8 cellular contexts compared by ENCODE assay signal in the genomic region with DNA sequence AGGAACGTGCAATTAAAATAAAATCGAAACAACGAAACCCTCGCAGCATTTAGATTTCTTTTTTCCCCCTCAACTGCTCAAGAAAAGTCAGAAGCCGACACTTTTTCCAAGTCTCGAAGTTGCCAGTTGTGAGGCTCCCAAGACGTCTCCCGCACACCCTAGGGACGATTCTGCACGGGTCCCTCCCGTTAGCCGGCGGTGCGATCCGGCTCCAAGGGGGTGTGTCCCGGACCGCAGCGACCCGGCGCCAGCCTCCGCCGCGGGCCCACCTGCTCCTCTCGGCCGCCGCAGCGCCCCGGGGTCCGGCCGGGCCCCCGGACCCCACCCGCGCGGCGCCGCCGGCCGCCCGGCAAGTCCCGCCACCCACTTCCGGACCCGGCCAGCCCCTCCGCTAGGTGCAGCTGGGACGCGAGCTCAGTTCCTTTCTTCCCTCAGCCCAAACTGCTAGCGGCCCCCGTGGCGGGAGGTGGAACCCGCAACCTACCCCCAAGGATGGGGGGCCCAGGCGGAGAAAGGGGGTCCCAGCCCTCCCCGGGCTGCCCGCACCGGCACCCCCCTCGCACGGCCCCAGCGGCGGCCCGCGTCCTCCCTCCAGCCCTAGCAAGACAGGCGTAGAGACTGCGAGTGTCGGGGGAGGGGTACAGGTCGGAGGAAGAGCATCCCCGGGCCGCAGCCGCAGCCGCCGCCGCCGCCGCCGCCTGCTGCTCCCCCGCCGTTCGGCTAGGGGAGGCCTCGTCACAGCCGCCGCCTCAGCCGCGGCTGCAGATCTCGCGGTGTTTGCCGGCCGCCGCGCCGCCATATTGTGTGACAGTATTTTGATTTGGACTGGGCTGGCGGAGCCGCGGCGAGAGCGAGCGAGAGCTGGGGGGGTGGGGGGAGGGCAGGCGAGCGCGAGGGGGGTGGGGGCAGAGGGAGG. TPM values are rescaled to one million over a fixed set of nuclear protein-coding genes. Genes with fewer than 3 reads are reported as not detected.
DNase-seq lines count a peak whose midpoint lies in the region; ATAC-seq and TF ChIP-seq lines count a peak whose summit lies in the region.

No MANE protein-coding gene starts in this region.

- intact Hi-C loops in activated CD8-positive, alpha-beta T cell treated with anti-CD3 and anti-CD28 coated beads for 36 hours (cut with micrococcal nuclease) = loop anchor here (5.0 kb wide), 2 partner anchors 45 to 235 kb away; no protein-coding TSS in a partner anchor

- DNase-seq in CD4-positive, CD25-positive, alpha-beta regulatory T cell = peak; percentile 86 to 97 (median 91)
- DNase-seq in NCI-H774 (lab: John Stamatoyannopoulos, UW) (peak; percentile 88), lung microvascular endothelial cell (ENCODE audit: low read depth in 2 of 2) (peak; percentile 93 to 94)
- DNase-seq in activated CD8-positive, alpha-beta T cell treated with anti-CD3 and anti-CD28 coated beads for 36 hours = peak; percentile 91
- DNase-seq in stimulated activated CD4-positive, alpha-beta T cell treated with anti-CD3 and anti-CD28 coated beads, TNF-alpha, amount 100 ng/mL, for 4 hours (ENCODE audit: low read depth in 3 of 3) = peak; percentile 64 to 84 (median 81)

- H3K36me3 ChIP-seq in CD4-positive, CD25-positive, alpha-beta regulatory T cell (ENCODE audit: control insufficient read depth, insufficient read depth, low read length) = no peaks in the 10 kb centered on the region
- H3K36me3 ChIP-seq in ectodermal cell (ENCODE audit: control insufficient read depth, insufficient read depth, low read length) = no peaks in the 10 kb centered on the region

- H3K9me3 Mint-ChIP-seq in CD4-positive, CD25-positive, alpha-beta regulatory T cell = peaks cover 0 to 3% (median 0%) of the 10 kb centered on the region in 7 donors
- H3K9me3 Mint-ChIP-seq in activated CD8-positive, alpha-beta T cell treated with anti-CD3 and anti-CD28 coated beads for 36 hours = no peaks in the 10 kb centered on the region

- H3K4me3 ChIP-seq in CD4-positive, CD25-positive, alpha-beta regulatory T cell (ENCODE audit: low read depth, low read length) = peak overlapping the region; percentile 88
- peak overlapping the region; percentile 87 for H3K4me3 ChIP-seq in ectodermal cell (ENCODE audit: insufficient read depth, low read depth, low read length)

- H3K27ac ChIP-seq in CD4-positive, CD25-positive, alpha-beta regulatory T cell (ENCODE audit: insufficient read depth, low read length, poor library complexity, severe bottlenecking) = peak overlapping the region; percentile 94
- H3K27ac ChIP-seq in ectodermal cell (ENCODE audit: insufficient read depth, low read depth, low read length, poor library complexity, severe bottlenecking) = peak overlapping the region; percentile 96

- POLR2A ChIA-PET in activated CD8-positive, alpha-beta T cell treated with anti-CD3 and anti-CD28 coated beads for 36 hours (lab: Charles Lee) = interaction anchor here (0.5 to 5.2 kb wide), 25 partner anchors 18 to 1008 kb away, joined by 3 to 18 read pairs (median 3); partner anchors contain the start of gene PPIL4

- no peaks in the 10 kb centered on the region for H3K36me3 Mint-ChIP-seq in CD4-positive, CD25-positive, alpha-beta regulatory T cell
- peaks cover 22% of the 10 kb centered on the region for H3K36me3 Mint-ChIP-seq in activated CD8-positive, alpha-beta T cell treated with anti-CD3 and anti-CD28 coated beads for 36 hours (ENCODE audit: low read depth)

- CTCF ChIA-PET in activated CD8-positive, alpha-beta T cell treated with anti-CD3 and anti-CD28 coated beads for 36 hours (lab: Charles Lee) = interaction anchor here (1.0 to 1.5 kb wide), 7 partner anchors 8 to 234 kb away, joined by 3 to 5 read pairs (median 3); no protein-coding TSS in a partner anchor

- ATAC-seq in CD4-positive, CD25-positive, alpha-beta regulatory T cell (ENCODE audit: low read depth in 2 of 2) = peak; percentile 78 to 82
- ATAC-seq in GM19395 (IDR thresholded peaks at IDR 0.05; ENCODE audit: unreplicated experiment) (peak; percentile 79), HG03521 (IDR thresholded peaks at IDR 0.05; ENCODE audit: unreplicated experiment) (peak; percentile 78)
- peak; percentile 60 for ATAC-seq in activated CD8-positive, alpha-beta T cell treated with anti-CD3 and anti-CD28 coated beads for 36 hours

- no peaks in the 10 kb centered on the region for H3K9me3 ChIP-seq in CD4-positive, CD25-positive, alpha-beta regulatory T cell (ENCODE audit: control insufficient read depth in 2 of 2, low read length in 2 of 2)
- no peaks in the 10 kb centered on the region for H3K9me3 ChIP-seq in ectodermal cell (ENCODE audit: control insufficient read depth, low read length)

- no peak for TF ChIP-seq CTCF in activated CD8-positive, alpha-beta T cell treated with anti-CD3 and anti-CD28 coated beads for 36 hours (IDR thresholded peaks at IDR 0.05)

- 0 to 1% methylated on average over 82 to 90 of the region's 96 CpGs for WGBS in ectodermal cell, 2 experiments

- H3K27me3 Mint-ChIP-seq in CD4-positive, CD25-positive, alpha-beta regulatory T cell = no peaks in the 10 kb centered on the region
- no peaks in the 10 kb centered on the region for H3K27me3 Mint-ChIP-seq in activated CD8-positive, alpha-beta T cell treated with anti-CD3 and anti-CD28 coated beads for 36 hours

- H3K4me3 Mint-ChIP-seq in CD4-positive, CD25-positive, alpha-beta regulatory T cell = peak overlapping the region; percentile 84 to 93 (median 86)
- peak overlapping the region; percentile 93 for H3K4me3 Mint-ChIP-seq in activated CD8-positive, alpha-beta T cell treated with anti-CD3 and anti-CD28 coated beads for 36 hours

- peaks cover 43% of the 10 kb centered on the region for H3K4me1 ChIP-seq in CD4-positive, CD25-positive, alpha-beta regulatory T cell (ENCODE audit: control insufficient read depth, insufficient read depth, low read length, poor library complexity, severe bottlenecking)
- H3K4me1 ChIP-seq in ectodermal cell (ENCODE audit: control insufficient read depth, insufficient read depth, low read length) = peaks cover 3% of the 10 kb centered on the region

- H3K27ac Mint-ChIP-seq in CD4-positive, CD25-positive, alpha-beta regulatory T cell = peak overlapping the region; percentile 70 to 80 (median 71)
- H3K27ac Mint-ChIP-seq in activated CD8-positive, alpha-beta T cell treated with anti-CD3 and anti-CD28 coated beads for 36 hours = peak overlapping the region; percentile 98

- peaks cover 8 to 42% (median 22%) of the 10 kb centered on the region in 4 donors for H3K4me1 Mint-ChIP-seq in CD4-positive, CD25-positive, alpha-beta regulatory T cell
- peaks cover 26% of the 10 kb centered on the region for H3K4me1 Mint-ChIP-seq in activated CD8-positive, alpha-beta T cell treated with anti-CD3 and anti-CD28 coated beads for 36 hours (ENCODE audit: low read depth)

- H3K27me3 ChIP-seq in CD4-positive, CD25-positive, alpha-beta regulatory T cell (ENCODE audit: control insufficient read depth, insufficient read depth, low read length) = no peaks in the 10 kb centered on the region
- no peaks in the 10 kb centered on the region for H3K27me3 ChIP-seq in ectodermal cell (ENCODE audit: control insufficient read depth, insufficient read depth, low read length, poor library complexity, severe bottlenecking)

RNA-seq across cellular contexts. Expression of gene TAB2, which starts 0.5 kb away (rescaled TPM):
- 180 TPM for total RNA-seq in CD4-positive, CD25-positive, alpha-beta regulatory T cell
- 10 to 100 TPM; 21.6 to 26.8 (median 22.0) TPM for polyA plus RNA-seq in CD4-positive, CD25-positive, alpha-beta regulatory T cell
- 10 to 100 TPM; 64.8 to 69.1 TPM for total RNA-seq in activated CD8-positive, alpha-beta T cell treated with anti-CD3 and anti-CD28 coated beads for 36 hours
- polyA plus RNA-seq in ectodermal cell (2013, experiment 1 of 4) = 70.7 TPM
- 75.9 TPM for polyA plus RNA-seq in ectodermal cell (2013, experiment 2 of 4)
- polyA plus RNA-seq in ectodermal cell (2013, experiment 3 of 4) = 65.4 TPM
- polyA plus RNA-seq in ectodermal cell (2013, experiment 4 of 4) = 73.6 TPM
- total RNA-seq in lung microvascular endothelial cell = 11.8 and 12.9 TPM in 2 replicates

Comparison
In these comparisons a context has a peak if more than half of its experiments do, and no peak if none do; other contexts are left out.
1. Peak in every context shown above with its lines: DNase-seq, ATAC-seq, H3K4me3 ChIP-seq and H3K27ac ChIP-seq.